Comparison of ENCODE assay signal across 37 cellular contexts in the genomic region with DNA sequence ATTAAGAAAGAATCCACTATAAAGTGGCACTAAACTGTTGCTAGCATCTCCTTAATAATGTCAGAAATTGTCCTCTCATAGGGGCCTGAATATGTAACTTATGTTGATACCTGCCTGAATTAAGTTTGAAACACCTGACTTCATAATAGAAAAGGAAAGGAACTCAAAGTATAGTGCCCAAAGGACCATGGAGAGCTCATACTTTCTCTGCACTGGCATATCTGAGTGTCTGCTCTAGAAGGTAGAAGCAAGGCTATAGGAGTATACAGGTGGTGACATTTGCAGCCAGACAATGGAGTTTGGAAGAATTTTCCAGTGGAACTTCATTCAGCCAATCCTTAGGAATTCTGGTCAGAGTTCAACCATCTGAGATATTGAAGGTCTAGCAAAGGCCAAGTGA.
DNase-seq lines count a peak whose midpoint lies in the region; ATAC-seq, FAIRE-seq and TF ChIP-seq lines count a peak whose summit lies in the region.
"Had no signal": no experiment of that assay in that cellular context is flagged by ENCODE, and none has a peak within 500 bp of the region (broad histone marks: within the 10 kb centered on the region; RNA-seq: fewer than 3 reads in every experiment).

No MANE protein-coding gene starts in this region.

- H3K79me1 ChIP-seq in mesendoderm (ENCODE audit: low read length) = no peaks in the 10 kb centered on the region

- no peaks in the 10 kb centered on the region; a peak in 1 of 5 replicates for H3K27me3 ChIP-seq in HepG2 (ENCODE audit: control insufficient read depth in 1 of 2, insufficient read depth in 2 of 2, low read length in 2 of 2)
- no peaks in the 10 kb centered on the region for H3K27me3 ChIP-seq in right lobe of liver
- no peaks in the 10 kb centered on the region for H3K27me3 ChIP-seq in HCT116 (ENCODE audit: insufficient read depth, low read length)
- H3K27me3 ChIP-seq in endodermal cell (ENCODE audit: control insufficient read depth, insufficient read depth, low read length, poor library complexity, severe bottlenecking) = no peaks in the 10 kb centered on the region
- H3K27me3 ChIP-seq in mesendoderm (ENCODE audit: insufficient read depth, low read length, poor library complexity) = no peaks in the 10 kb centered on the region
- H3K27me3 ChIP-seq: BE2C; BLaER1; BLaER1 treated with 17β-estradiol and CSF1 and Interleukin-3, amounts not matched to agents 10 nM and 100 nM had no signal

- H3K27me3 Mint-ChIP-seq in endodermal cell (ENCODE audit: insufficient read depth) = peaks cover 4% of the 10 kb centered on the region
- H3K27me3 Mint-ChIP-seq: B cell; CD4-positive, alpha-beta memory T cell; CD4-positive, alpha-beta T cell; CD4-positive, CD25-positive, alpha-beta regulatory T cell; CD8-positive, alpha-beta memory T cell had no signal

- H4K20me1 ChIP-seq in HepG2 (ENCODE audit: insufficient read depth, low read length) (no peaks in the 10 kb centered on the region), HCT116 (ENCODE audit: insufficient read depth) (no peaks in the 10 kb centered on the region)
- H4K20me1 ChIP-seq: BLaER1; BLaER1 treated with 17β-estradiol and CSF1 and Interleukin-3, amounts not matched to agents 10 nM and 100 nM had no signal

- POLR2A ChIA-PET in HepG2 (lab: Yijun Ruan, JAX) (no interaction called here), HCT116 (lab: Charles Lee) (no interaction called here)

- in situ Hi-C loops in HepG2 (cut with HindIII; ENCODE audit: extremely low pct_ligation_motif_present, low pct_unique_long_range_greater_than_20kb) = no loop called here

- no peaks in the 10 kb centered on the region for H3K36me3 ChIP-seq in HepG2 (replicated peaks in 1 of 2; ENCODE audit: control insufficient read depth in 1 of 2, insufficient read depth in 2 of 2, low read length in 2 of 2)
- H3K36me3 ChIP-seq in right lobe of liver = no peaks in the 10 kb centered on the region
- H3K36me3 ChIP-seq in HCT116 (ENCODE audit: control insufficient read depth in 1 of 2, insufficient read depth in 2 of 2, low read length in 2 of 2) = no peaks in the 10 kb centered on the region
- H3K36me3 ChIP-seq in endodermal cell (ENCODE audit: control insufficient read depth, insufficient read depth, low read length) = no peaks in the 10 kb centered on the region
- no peaks in the 10 kb centered on the region for H3K36me3 ChIP-seq in mesendoderm (ENCODE audit: control insufficient read depth, insufficient read depth, low read length)
- H3K36me3 ChIP-seq: BE2C; BLaER1; BLaER1 treated with 17β-estradiol and CSF1 and Interleukin-3, amounts not matched to agents 10 nM and 100 nM had no signal

- TF ChIP-seq CTCF in HepG2 (CRISPR knock-in tag; IDR thresholded peaks at IDR 0.05) = no peak
- TF ChIP-seq CTCF in right lobe of liver (IDR thresholded peaks at IDR 0.05) = no peak
- no peak for TF ChIP-seq CTCF in HCT116 (IDR thresholded peaks at IDR 0.05 in 2 of 3, conservative IDR thresholded peaks at IDR 0.05 in 1 of 3; ENCODE audit: borderline replicate concordance in 1 of 3, insufficient read depth in 1 of 3, low read depth in 2 of 3, low read length in 2 of 3)
- TF ChIP-seq CTCF in endodermal cell (conservative IDR thresholded peaks at IDR 0.05) = no peak

- peaks cover 34% of the 10 kb centered on the region for H3K9me3 Mint-ChIP-seq in endodermal cell

- H3K9me2 ChIP-seq in HCT116 (ENCODE audit: insufficient read depth) = no peaks in the 10 kb centered on the region

- H2AK5ac ChIP-seq in mesendoderm (ENCODE audit: low read length) = no peak overlapping the region

- TF ChIP-seq RAD21 in HepG2 (CRISPR knock-in tag; IDR thresholded peaks at IDR 0.05) (no peak), HCT116 (IDR thresholded peaks at IDR 0.05; ENCODE audit: low read depth) (no peak)

- intact Hi-C loops in HepG2 (cut with micrococcal nuclease; ENCODE audit: unreplicated experiment) = no loop called here
- intact Hi-C loops in right lobe of liver (cut with DNase I) = no loop called here
- intact Hi-C loops in HCT116 (cut with micrococcal nuclease) = no loop called here

- peaks cover 40% of the 10 kb centered on the region for H3K4me1 ChIP-seq in HepG2 (ENCODE audit: insufficient read depth, low read length)
- no peaks in the 10 kb centered on the region for H3K4me1 ChIP-seq in right lobe of liver
- no peaks in the 10 kb centered on the region for H3K4me1 ChIP-seq in HCT116 (ENCODE audit: control insufficient read depth in 1 of 2, insufficient read depth in 2 of 2, low read length in 2 of 2)
- H3K4me1 ChIP-seq in endodermal cell (ENCODE audit: control insufficient read depth, insufficient read depth, low read length) = no peaks in the 10 kb centered on the region
- H3K4me1 ChIP-seq in mesendoderm (ENCODE audit: control insufficient read depth, low read depth, low read length) = no peaks in the 10 kb centered on the region
- H3K4me1 ChIP-seq: A549; BE2C; BLaER1; BLaER1 treated with 17β-estradiol and CSF1 and Interleukin-3, amounts not matched to agents 10 nM and 100 nM had no signal

- no peak overlapping the region for H3K18ac ChIP-seq in mesendoderm (ENCODE audit: low read length)

- BruUV-seq in HepG2 (replicated peaks; lab: Mats Ljungman, UMichigan) (no TSS peak), HCT116 (replicated peaks; lab: Mats Ljungman, UMichigan) (no TSS peak)

- H3K27ac ChIP-seq in HepG2 (ENCODE audit: extremely low read length, insufficient read depth, low read length) = no peak overlapping the region
- no peak overlapping the region for H3K27ac ChIP-seq in right lobe of liver
- no peak overlapping the region for H3K27ac ChIP-seq in HCT116 (ENCODE audit: low read depth, low read length)
- no peak overlapping the region for H3K27ac ChIP-seq in endodermal cell (ENCODE audit: low read depth, low read length)
- H3K27ac ChIP-seq in mesendoderm (ENCODE audit: low read depth, low read length) = peak overlapping the region; percentile 46
- H3K27ac ChIP-seq: 22Rv1; A549; BLaER1; BLaER1 treated with 17β-estradiol and CSF1 and Interleukin-3, amounts not matched to agents 10 nM and 100 nM; C4-2B had no signal

- RAD21 ChIA-PET in HCT116 (lab: Charles Lee; ENCODE audit: low non-redundant PET in 1 of 2, low total read pairs in 2 of 2, uncharacterized antibody in 2 of 2, unreplicated experiment in 2 of 2) = no interaction called here

- no peaks in the 10 kb centered on the region for H3K79me2 ChIP-seq in HepG2 (ENCODE audit: insufficient read depth, low read length)
- no peaks in the 10 kb centered on the region for H3K79me2 ChIP-seq in HCT116 (ENCODE audit: insufficient read depth, low read length)
- no peaks in the 10 kb centered on the region for H3K79me2 ChIP-seq in mesendoderm (ENCODE audit: control insufficient read depth, insufficient read depth, low read length)

- ATAC-seq in HepG2 = no peak
- ATAC-seq in right lobe of liver = no peak
- ATAC-seq in HCT116 = no peak
- ATAC-seq in GM18498 (IDR thresholded peaks at IDR 0.05; ENCODE audit: unreplicated experiment) = no peak
- ATAC-seq: A549; CD8-positive, alpha-beta T cell had no signal

- CTCF ChIA-PET in HepG2 (lab: Yijun Ruan, JAX; ENCODE audit: low intra/inter-chr PET ratio, low total read pairs) = no interaction called here
- CTCF ChIA-PET in HCT116 (lab: Charles Lee) = no interaction called here

- H3K4me2 ChIP-seq in HepG2 (ENCODE audit: low read depth, low read length) (no peak overlapping the region), HCT116 (ENCODE audit: low read length) (no peak overlapping the region), mesendoderm (ENCODE audit: low read length) (no peak overlapping the region)
- H3K4me2 ChIP-seq: A549; BLaER1; BLaER1 treated with 17β-estradiol and CSF1 and Interleukin-3, amounts not matched to agents 10 nM and 100 nM had no signal

- H3K4me3 ChIP-seq in HepG2 (replicated peaks in 1 of 3; ENCODE audit: insufficient read depth in 1 of 3, low read depth in 2 of 3, low read length in 3 of 3) (no peak overlapping the region), right lobe of liver (no peak overlapping the region), HCT116 (replicated peaks in 1 of 2; ENCODE audit: low read depth in 1 of 2, low read length in 2 of 2) (no peak overlapping the region), endodermal cell (ENCODE audit: low read length) (peak overlapping the region; percentile 64), mesendoderm (ENCODE audit: low read length) (no peak overlapping the region)
- H3K4me3 ChIP-seq: A549; BLaER1; BLaER1 treated with 17β-estradiol and CSF1 and Interleukin-3, amounts not matched to agents 10 nM and 100 nM had no signal

- H2BK5ac ChIP-seq in mesendoderm (ENCODE audit: low read length) = no peak overlapping the region

- H3K4me3 Mint-ChIP-seq in endodermal cell = no peak overlapping the region
- H3K4me3 Mint-ChIP-seq: B cell; CD14-positive monocyte; CD4-positive, alpha-beta memory T cell; CD4-positive, alpha-beta T cell; CD4-positive, CD25-positive, alpha-beta regulatory T cell; CD8-positive, alpha-beta memory T cell; CD8-positive, alpha-beta T cell had no signal

- no peak overlapping the region for H2AFZ ChIP-seq in HepG2 (ENCODE audit: low read length)
- H2AFZ ChIP-seq in HCT116 (ENCODE audit: low read depth, low read length, poor library complexity, severe bottlenecking) = no peak overlapping the region

- H3K4me1 Mint-ChIP-seq in endodermal cell = peaks cover 9% of the 10 kb centered on the region
- H3K4me1 Mint-ChIP-seq: B cell; CD14-positive monocyte; CD4-positive, alpha-beta memory T cell; CD4-positive, CD25-positive, alpha-beta regulatory T cell; CD8-positive, alpha-beta memory T cell had no signal

- no peak overlapping the region for H3K9ac ChIP-seq in HepG2 (ENCODE audit: insufficient read depth, low read depth, low read length)
- no peak overlapping the region for H3K9ac ChIP-seq in HCT116 (ENCODE audit: low read length)
- no peak overlapping the region for H3K9ac ChIP-seq in endodermal cell (ENCODE audit: extremely low read depth, low read length, poor library complexity, severe bottlenecking)
- no peak overlapping the region for H3K9ac ChIP-seq in mesendoderm (ENCODE audit: low read length)
- H3K9ac ChIP-seq: BLaER1; BLaER1 treated with 17β-estradiol and CSF1 and Interleukin-3, amounts not matched to agents 10 nM and 100 nM had no signal

- TF ChIP-seq POLR2A in HepG2 (IDR thresholded peaks at IDR 0.05; ENCODE audit: insufficient read depth in 1 of 2, low read depth in 2 of 2, low read length in 2 of 2) = no peak
- no peak for TF ChIP-seq POLR2A in right lobe of liver (IDR thresholded peaks at IDR 0.05)
- TF ChIP-seq POLR2A in HCT116 (IDR thresholded peaks at IDR 0.05; ENCODE audit: borderline replicate concordance, extremely low read depth, insufficient read depth, insufficient read length) = no peak

- H4K8ac ChIP-seq in mesendoderm (ENCODE audit: low read depth, low read length) = no peak overlapping the region

- no peak overlapping the region for H3K4ac ChIP-seq in mesendoderm (ENCODE audit: low read depth, low read length)

- no peak overlapping the region for H2BK120ac ChIP-seq in mesendoderm (ENCODE audit: low read depth, low read length)

- DNase-seq in HepG2 (ENCODE audit: low spot score) (no peak), right lobe of liver (no peak), HCT116 (ENCODE audit: low read depth, low spot score) (no peak), endodermal cell (no peak), mesendoderm (peak; percentile 22), foreskin melanocyte (no peak)
- DNase-seq in stimulated activated CD4-positive, alpha-beta T cell treated with anti-CD3 and anti-CD28 coated beads, Interleukin-12 subunit alpha, Interleukin-12 subunit beta, amount 100 ng/mL, for 4 hours = no peak
- DNase-seq: 8988T; ACHN; AML-193; BE2C; C1 segment of cervical spinal cord; Caco-2; Calu3; CD4-positive, alpha-beta memory T cell; CD4-positive, alpha-beta T cell; CD4-positive, CD25-positive, alpha-beta regulatory T cell; CD8-positive, alpha-beta memory T cell; CD8-positive, alpha-beta T cell; COR-L47; DMS 273 treated with DMSO at 0.1 percent for 48 hours; DMS153; DMS53; DMS79; DMS79 treated with DMSO at 0.1 percent for 48 hours; DND-41; EL had no signal

- no peak overlapping the region for H2BK15ac ChIP-seq in mesendoderm (replicated peaks; ENCODE audit: low read depth)

- no peak for FAIRE-seq in HepG2 (lab: Jason Lieb, UNC)
- FAIRE-seq: A204.1, A549, D721Med had no signal

- no peak overlapping the region for H3K56ac ChIP-seq in mesendoderm (ENCODE audit: low read length)

- H3K36me3 Mint-ChIP-seq in endodermal cell (ENCODE audit: low read depth) = peaks cover 7% of the 10 kb centered on the region
- H3K36me3 Mint-ChIP-seq: CD14-positive monocyte; CD4-positive, alpha-beta memory T cell; CD4-positive, CD25-positive, alpha-beta regulatory T cell; CD8-positive, alpha-beta memory T cell; CD8-positive, alpha-beta T cell had no signal

- H4K5ac ChIP-seq in mesendoderm (ENCODE audit: low read length) = no peak overlapping the region

- H3K23ac ChIP-seq in mesendoderm (ENCODE audit: low read length) = no peak overlapping the region

- peak overlapping the region; percentile 20 for H3K27ac Mint-ChIP-seq in endodermal cell
- H3K27ac Mint-ChIP-seq: B cell; CD14-positive monocyte; CD4-positive, alpha-beta memory T cell; CD4-positive, alpha-beta T cell; CD4-positive, CD25-positive, alpha-beta regulatory T cell; CD8-positive, alpha-beta memory T cell; CD8-positive, alpha-beta T cell had no signal

- H3K9me3 ChIP-seq in HepG2 (ENCODE audit: low read length) = peaks cover 31% of the 10 kb centered on the region
- H3K9me3 ChIP-seq in right lobe of liver = no peaks in the 10 kb centered on the region
- H3K9me3 ChIP-seq in HCT116 (ENCODE audit: control insufficient read depth in 1 of 2, insufficient read depth in 1 of 2, low read depth in 1 of 2, low read length in 2 of 2) = no peaks in the 10 kb centered on the region
- peaks cover 51% of the 10 kb centered on the region for H3K9me3 ChIP-seq in endodermal cell (ENCODE audit: control insufficient read depth, low read length)
- H3K9me3 ChIP-seq: A549; BE2C; BLaER1; BLaER1 treated with 17β-estradiol and CSF1 and Interleukin-3, amounts not matched to agents 10 nM and 100 nM; Caco-2 had no signal

- TF ChIP-seq EP300 in HepG2 (IDR thresholded peaks at IDR 0.05; ENCODE audit: low read depth in 2 of 2, low read length in 2 of 2) = no peak
- no peak for TF ChIP-seq EP300 in HepG2 (CRISPR knock-in tag; IDR thresholded peaks at IDR 0.05; ENCODE audit: borderline replicate concordance)
